In the genomic region with DNA sequence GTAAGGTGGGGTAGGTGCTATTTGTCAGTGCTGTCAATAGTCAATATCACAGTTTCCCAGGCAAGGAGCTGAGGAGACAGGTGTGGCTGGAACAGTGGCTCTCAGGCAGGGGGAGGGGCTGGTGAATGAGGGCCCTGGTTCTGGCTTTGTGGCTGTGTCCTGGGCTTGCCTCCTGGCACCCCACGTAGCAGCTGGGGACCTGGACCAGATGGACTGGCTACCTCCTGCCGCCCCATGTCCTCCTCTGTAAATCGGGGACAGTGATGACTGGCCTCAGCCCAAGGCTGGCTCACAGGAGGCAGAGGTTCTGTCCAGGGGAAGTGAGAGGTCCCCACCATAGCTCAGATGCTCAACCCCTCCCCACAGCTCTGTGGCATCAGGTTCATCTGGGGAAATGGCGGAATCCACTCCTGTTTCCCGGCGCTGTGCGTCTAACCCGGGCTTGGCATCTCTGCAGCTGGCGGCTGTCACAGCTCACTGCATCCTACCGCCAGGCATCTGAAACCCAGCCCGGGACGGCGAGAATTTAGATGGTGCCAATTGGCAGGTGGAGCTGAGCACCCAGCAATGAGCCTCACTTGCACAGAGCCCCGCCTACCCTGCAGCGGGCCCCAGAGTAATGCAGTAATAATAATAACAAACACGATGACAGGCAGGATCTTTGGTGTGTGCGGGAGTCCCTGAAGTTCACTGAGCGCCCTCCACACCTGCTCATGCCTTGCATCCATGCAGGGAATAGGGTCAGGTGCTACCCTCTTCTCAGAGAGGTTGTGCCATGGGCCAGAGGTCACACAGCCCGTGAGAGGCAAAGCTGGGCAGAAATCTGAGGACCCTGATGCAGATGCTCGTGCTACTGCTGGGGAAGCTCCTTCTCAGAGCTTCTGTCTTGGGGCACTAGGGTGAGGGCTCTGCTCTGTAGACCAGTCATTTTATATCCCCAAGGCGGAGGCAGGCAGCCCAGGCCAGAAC, we compare ENCODE assay signal across 21 cellular contexts. TPM values are rescaled to one million over a fixed set of nuclear protein-coding genes. Genes with fewer than 3 reads are reported as not detected.
DNase-seq lines count a peak whose midpoint lies in the region; TF ChIP-seq lines count a peak whose summit lies in the region.
"Had no signal": no experiment of that assay in that cellular context is flagged by ENCODE, and none has a peak within 500 bp of the region (broad histone marks: within the 10 kb centered on the region; RNA-seq: fewer than 3 reads in every experiment).

No MANE protein-coding gene starts in this region.

- no peaks in the 10 kb centered on the region for H3K9me3 ChIP-seq in BLaER1
- H3K9me3 ChIP-seq in OCI-LY7 (ENCODE audit: low read length), result no peaks in the 10 kb centered on the region
- H3K9me3 ChIP-seq: BE2C, SJSA1, stomach had no signal

- H3K4me2 ChIP-seq in BLaER1 (peak overlapping the region; percentile 59), OCI-LY7 (ENCODE audit: low read length) (no peak overlapping the region)
- H3K4me2 ChIP-seq: PC-9 had no signal

- peak; percentile 46 for DNase-seq in DMS79 treated with DMSO at 0.1 percent for 48 hours (lab: John Stamatoyannopoulos, UW)
- peak; percentile 70 for DNase-seq in NCI-H2196 (lab: John Stamatoyannopoulos, UW; ENCODE audit: unreplicated experiment)
- DNase-seq in dorsolateral prefrontal cortex, result peak in 7 of 10 donors; percentile 31 to 79 (median 56)
- no peak for DNase-seq in OCI-LY7 (ENCODE audit: low spot score)
- no peak for DNase-seq in MV-4-11 (lab: John Stamatoyannopoulos, UW)
- no peak for DNase-seq in HPDE6-E6E7 (ENCODE audit: extremely low spot score)
- DNase-seq: activated CD8-positive, alpha-beta T cell treated with anti-CD3 and anti-CD28 coated beads for 36 hours; activated naive CD4-positive, alpha-beta T cell treated with anti-CD3 and anti-CD28 coated beads, Interleukin-2, amount 50 U/mL, for 16 hours; activated T-cell treated with anti-CD3 and anti-CD28 coated beads, Interleukin-2, amount 50 U/mL, for 1 hour; BE2C; midbrain; MM.1S; NCI-H2227 treated with DMSO at 0.1 percent for 48 hours; PC-9; small intestine; stimulated activated CD4-positive, alpha-beta T cell treated with anti-CD3 and anti-CD28 coated beads, Interleukin-4, amount 100 ng/mL, for 1 hour; T-helper 17 cell; trophoblast cell had no signal

- H3K27ac ChIP-seq in BLaER1 (no peak overlapping the region), dorsolateral prefrontal cortex (no peak overlapping the region), OCI-LY7 (ENCODE audit: low read depth, low read length, poor library complexity, severe bottlenecking) (no peak overlapping the region)
- H3K27ac ChIP-seq: PC-9, SJSA1 had no signal

- H3K4me1 ChIP-seq in BLaER1, result peaks cover 32% of the 10 kb centered on the region
- no peaks in the 10 kb centered on the region for H3K4me1 ChIP-seq in OCI-LY7 (ENCODE audit: insufficient read depth, low read length, poor library complexity, severe bottlenecking)

- H3K9me2 ChIP-seq in OCI-LY7 (ENCODE audit: insufficient read depth, low read length), result no peaks in the 10 kb centered on the region

- TF ChIP-seq CTCF in dorsolateral prefrontal cortex (IDR thresholded peaks at IDR 0.05 in 54 of 56, conservative IDR thresholded peaks at IDR 0.05 in 2 of 56; ENCODE audit: low read depth in 1 of 56, partially characterized antibody in 56 of 56) (no peak), OCI-LY7 (conservative IDR thresholded peaks at IDR 0.05; ENCODE audit: low read length) (no peak)

- H3K9ac ChIP-seq in BLaER1, result no peak overlapping the region

- H4K20me1 ChIP-seq in BLaER1, result no peaks in the 10 kb centered on the region; the same call in 1 of the 2 replicates
- H4K20me1 ChIP-seq in OCI-LY7 (ENCODE audit: insufficient read depth, low read length), result no peaks in the 10 kb centered on the region

- H3K27me3 ChIP-seq in BLaER1, result no peaks in the 10 kb centered on the region
- H3K27me3 ChIP-seq in dorsolateral prefrontal cortex, result peaks cover 0 to 4% (median 0%) of the 10 kb centered on the region in 45 donors
- H3K27me3 ChIP-seq: BE2C, SJSA1, stomach had no signal

- no TSS peak for BruUV-seq in OCI-LY7 (replicated peaks; lab: Mats Ljungman, UMichigan)

- no peaks in the 10 kb centered on the region for H3K36me3 ChIP-seq in BLaER1
- H3K36me3 ChIP-seq in OCI-LY7 (ENCODE audit: insufficient read depth, low read length), result no peaks in the 10 kb centered on the region
- H3K36me3 ChIP-seq: BE2C, SJSA1, stomach had no signal

- intact Hi-C loops in dorsolateral prefrontal cortex (cut with DNase I) (no loop called here), OCI-LY7 (cut with micrococcal nuclease; ENCODE audit: unreplicated experiment) (no loop called here)

- H2AFZ ChIP-seq in OCI-LY7 (ENCODE audit: low read length), result no peak overlapping the region
- H2AFZ ChIP-seq: PC-9 had no signal

- CTCF ChIA-PET in OCI-LY7 (lab: Charles Lee; ENCODE audit: unreplicated experiment), result no interaction called here

- no peak overlapping the region for H3K4me3 ChIP-seq in BLaER1
- no peak overlapping the region for H3K4me3 ChIP-seq in dorsolateral prefrontal cortex
- H3K4me3 ChIP-seq in OCI-LY7 (ENCODE audit: low read depth, low read length, poor library complexity, severe bottlenecking), result no peak overlapping the region
- H3K4me3 ChIP-seq: PC-9, SJSA1, stomach had no signal

- POLR2A ChIA-PET in OCI-LY7 (lab: Charles Lee), result interaction anchor here (0.6 kb wide), 1 partner anchor 74 kb away, joined by 4 read pairs; no protein-coding TSS in a partner anchor

- H3K79me2 ChIP-seq in OCI-LY7 (ENCODE audit: insufficient read depth, low read depth, low read length), result no peaks in the 10 kb centered on the region

RNA-seq across cellular contexts. Expression of a gene that starts 27.8 kb away (rescaled TPM):
- total RNA-seq in dorsolateral prefrontal cortex (10 to 100 TPM; 11.9 to 65.7 (median 41.1) TPM), OCI-LY7 (2022) (not detected in 2 replicates)
- not detected in 2 replicates for total RNA-seq in OCI-LY7 (2014; rRNA removed; shearing (Covaris generic))
- total RNA-seq: activated CD8-positive, alpha-beta T cell treated with anti-CD3 and anti-CD28 coated beads for 36 hours; T-helper 17 cell had no signal

Comparison
In these comparisons a context has a peak if more than half of its experiments do, and no peak if none do; other contexts are left out.
1. DNase-seq: peak in DMS79 treated with DMSO at 0.1 percent for 48 hours (single experiment), NCI-H2196 (single experiment) and dorsolateral prefrontal cortex (7 of 10); none in OCI-LY7 (single experiment), MV-4-11 (single experiment) and HPDE6-E6E7 (single experiment).
2. RNA of a gene that starts 27.8 kb away (total RNA-seq): 11.9 to 65.7 TPM in dorsolateral prefrontal cortex; not detected in OCI-LY7; every median in the first group is over 10 times any median in the second.